Comparison of ENCODE assay signal across 10 cellular contexts in genomic region chr14:32934891-32935633, GRCh38. TPM values are rescaled to one million over a fixed set of nuclear protein-coding genes. Genes with fewer than 3 reads are reported as not detected.
DNase-seq lines count a peak whose midpoint lies in the region; ATAC-seq and TF ChIP-seq lines count a peak whose summit lies in the region.
"Had no signal": no experiment of that assay in that cellular context is flagged by ENCODE, and none has a peak within 500 bp of the region (broad histone marks: within the 10 kb centered on the region; RNA-seq: fewer than 3 reads in every experiment).

No MANE protein-coding gene starts in this region.

- ATAC-seq in GM21529 (IDR thresholded peaks at IDR 0.05; ENCODE audit: unreplicated experiment), result no peak
- no peak for ATAC-seq in naive thymus-derived CD4-positive, alpha-beta T cell
- ATAC-seq: CD8-positive, alpha-beta T cell had no signal

- peaks cover 0 to 34% (median 11%) of the 10 kb centered on the region in 7 donors for H3K4me1 Mint-ChIP-seq in naive thymus-derived CD4-positive, alpha-beta T cell

- intact Hi-C loops in naive thymus-derived CD4-positive, alpha-beta T cell (cut with micrococcal nuclease), result no loop called here

- peaks cover 0 to 2% (median 0%) of the 10 kb centered on the region in 5 donors for H3K36me3 Mint-ChIP-seq in naive thymus-derived CD4-positive, alpha-beta T cell
- H3K36me3 Mint-ChIP-seq: CD8-positive, alpha-beta T cell had no signal

- no peak overlapping the region for H3K27ac ChIP-seq in WERI-Rb-1
- H3K27ac ChIP-seq in suprapubic skin, result no peak overlapping the region
- no peak overlapping the region for H3K27ac ChIP-seq in naive thymus-derived CD4-positive, alpha-beta T cell (ENCODE audit: low read depth, low read length)
- H3K27ac ChIP-seq: parathyroid adenoma had no signal

- DNase-seq in NCI-H510A treated with DMSO at 0.1 percent for 48 hours (lab: John Stamatoyannopoulos, UW) (peak; percentile 18), NCI-H510A (lab: John Stamatoyannopoulos, UW) (no peak), WERI-Rb-1 (peak; percentile 14), inferior parietal cortex (ENCODE audit: extremely low spot score) (peak; percentile 53), suprapubic skin (ENCODE audit: low spot score in 2 of 2) (no peak)
- no peak for DNase-seq in naive thymus-derived CD4-positive, alpha-beta T cell
- no peak for DNase-seq in stimulated activated naive CD4-positive, alpha-beta T cell (lab: John Stamatoyannopoulos, UW)
- DNase-seq: CD8-positive, alpha-beta T cell had no signal

- H3K27me3 ChIP-seq in WERI-Rb-1 (ENCODE audit: insufficient read depth, low read depth, severe bottlenecking), result peaks cover 52% of the 10 kb centered on the region
- peaks cover 51% of the 10 kb centered on the region for H3K27me3 ChIP-seq in suprapubic skin
- peaks cover 0 to 5% of the 10 kb centered on the region in 2 donors for H3K27me3 ChIP-seq in naive thymus-derived CD4-positive, alpha-beta T cell (ENCODE audit: control insufficient read depth in 2 of 2, insufficient read depth in 2 of 2, low read length in 2 of 2)

- POLR2A ChIA-PET in naive thymus-derived CD4-positive, alpha-beta T cell (lab: Charles Lee), result no interaction called here

- peaks cover 66 to 81% (median 73%) of the 10 kb centered on the region in 5 donors for H3K27me3 Mint-ChIP-seq in naive thymus-derived CD4-positive, alpha-beta T cell

- TF ChIP-seq EP300 in suprapubic skin (IDR thresholded peaks at IDR 0.05), result no peak

- H3K9me3 ChIP-seq in WERI-Rb-1 (ENCODE audit: severe bottlenecking) (no peaks in the 10 kb centered on the region), suprapubic skin (no peaks in the 10 kb centered on the region)
- no peaks in the 10 kb centered on the region for H3K9me3 ChIP-seq in naive thymus-derived CD4-positive, alpha-beta T cell (ENCODE audit: control insufficient read depth in 2 of 3, low read length in 3 of 3)

- no peak overlapping the region for H3K27ac Mint-ChIP-seq in naive thymus-derived CD4-positive, alpha-beta T cell
- H3K27ac Mint-ChIP-seq: CD8-positive, alpha-beta T cell had no signal

- TF ChIP-seq CTCF in WERI-Rb-1 (IDR thresholded peaks at IDR 0.05; ENCODE audit: low read depth, low read length), result no peak
- TF ChIP-seq CTCF in suprapubic skin (IDR thresholded peaks at IDR 0.05), result no peak

- H3K36me3 ChIP-seq in WERI-Rb-1 (no peaks in the 10 kb centered on the region), suprapubic skin (no peaks in the 10 kb centered on the region)
- H3K36me3 ChIP-seq in naive thymus-derived CD4-positive, alpha-beta T cell (ENCODE audit: control insufficient read depth in 2 of 3, insufficient read depth in 3 of 3, low read length in 3 of 3), result no peaks in the 10 kb centered on the region

- WGBS in suprapubic skin, result 16% methylated on average over 18 of the region's 39 CpGs

- H3K9me3 Mint-ChIP-seq in naive thymus-derived CD4-positive, alpha-beta T cell, result peaks cover 0 to 9% (median 0%) of the 10 kb centered on the region in 11 donors
- H3K9me3 Mint-ChIP-seq: CD8-positive, alpha-beta T cell had no signal

- no peak for TF ChIP-seq POLR2A in suprapubic skin (IDR thresholded peaks at IDR 0.05)

- peak overlapping the region in 5 of 10 donors; percentile 5 to 53 (median 18) for H3K4me3 Mint-ChIP-seq in naive thymus-derived CD4-positive, alpha-beta T cell
- H3K4me3 Mint-ChIP-seq: CD8-positive, alpha-beta T cell had no signal

- H3K4me3 ChIP-seq in WERI-Rb-1 (ENCODE audit: low read depth, low read length) (peak overlapping the region; percentile 46), suprapubic skin (peak overlapping the region; percentile 57)
- H3K4me3 ChIP-seq in naive thymus-derived CD4-positive, alpha-beta T cell (ENCODE audit: low read length), result no peak overlapping the region

- CTCF ChIA-PET in naive thymus-derived CD4-positive, alpha-beta T cell (lab: Charles Lee), result no interaction called here

- peaks cover 31% of the 10 kb centered on the region for H3K4me1 ChIP-seq in suprapubic skin
- H3K4me1 ChIP-seq in naive thymus-derived CD4-positive, alpha-beta T cell (ENCODE audit: control insufficient read depth in 2 of 2, insufficient read depth in 2 of 2, low read length in 2 of 2), result no peaks in the 10 kb centered on the region

RNA-seq across cellular contexts. Expression of gene NPAS3, which starts 3.6 kb away (rescaled TPM):
- under 1 TPM in 3 of 4 donors, not detected in 1; 0.17 to 0.45 (median 0.29) TPM for total RNA-seq in suprapubic skin
- total RNA-seq in naive thymus-derived CD4-positive, alpha-beta T cell, result not detected
- not detected for polyA plus RNA-seq in naive thymus-derived CD4-positive, alpha-beta T cell
- total RNA-seq: CD8-positive, alpha-beta T cell had no signal

Comparison
In these comparisons a context has a peak if more than half of its experiments do, and no peak if none do; other contexts are left out.
1. DNase-seq: peak in NCI-H510A treated with DMSO at 0.1 percent for 48 hours (single experiment), WERI-Rb-1 (single experiment) and inferior parietal cortex (single experiment); none in NCI-H510A (single experiment), suprapubic skin (0 of 2), naive thymus-derived CD4-positive, alpha-beta T cell (0 of 9) and stimulated activated naive CD4-positive, alpha-beta T cell (0 of 6).